Comparison of ENCODE assay signal across 12 cellular contexts in genomic region chr17:49388290-49388640, GRCh38. TPM values are rescaled to one million over a fixed set of nuclear protein-coding genes. Genes with fewer than 3 reads are reported as not detected.
DNase-seq lines count a peak whose midpoint lies in the region; ATAC-seq and TF ChIP-seq lines count a peak whose summit lies in the region.
"Had no signal": no experiment of that assay in that cellular context is flagged by ENCODE, and none has a peak within 500 bp of the region (broad histone marks: within the 10 kb centered on the region; RNA-seq: fewer than 3 reads in every experiment).

No MANE protein-coding gene starts in this region.

- H3K9me2 ChIP-seq in OCI-LY1 (ENCODE audit: low read depth, low read length): no peaks in the 10 kb centered on the region

- POLR2A ChIA-PET in CD4-positive, alpha-beta T cell (lab: Charles Lee): interaction anchor here (0.9 to 1.4 kb wide), 5 partner anchors 12 to 46 kb away, joined by 3 to 6 read pairs (median 5); no protein-coding TSS in a partner anchor
- POLR2A ChIA-PET in WTC11 (lab: Charles Lee): no interaction called here

- H3K79me2 ChIP-seq in OCI-LY1 (ENCODE audit: insufficient read depth, low read length): no peaks in the 10 kb centered on the region

- no peaks in the 10 kb centered on the region for H3K27me3 Mint-ChIP-seq in CD4-positive, alpha-beta T cell
- H3K27me3 Mint-ChIP-seq in dendritic cell treated with granulocyte-macrophage colony-stimulating factor and Interleukin-4, amounts not matched to agents 40 ng/mL and 50 ng/mL, for 4 days: no peaks in the 10 kb centered on the region
- H3K27me3 Mint-ChIP-seq in WTC11 (ENCODE audit: low read depth): no peaks in the 10 kb centered on the region; the same call in 1 of the 2 replicates

- H3K9me3 ChIP-seq in CD4-positive, alpha-beta T cell (ENCODE audit: control insufficient read depth, low read length): no peaks in the 10 kb centered on the region
- H3K9me3 ChIP-seq in OCI-LY1 (ENCODE audit: low read length): no peaks in the 10 kb centered on the region
- H3K9me3 ChIP-seq: heart right ventricle, thoracic aorta had no signal

- H3K36me3 Mint-ChIP-seq in CD4-positive, alpha-beta T cell (ENCODE audit: low read depth): no peaks in the 10 kb centered on the region
- H3K36me3 Mint-ChIP-seq in dendritic cell treated with granulocyte-macrophage colony-stimulating factor and Interleukin-4, amounts not matched to agents 40 ng/mL and 50 ng/mL, for 4 days (ENCODE audit: low read depth): no peaks in the 10 kb centered on the region
- no peaks in the 10 kb centered on the region for H3K36me3 Mint-ChIP-seq in WTC11

- H4K20me1 ChIP-seq in OCI-LY1 (ENCODE audit: insufficient read depth, low read length): no peaks in the 10 kb centered on the region

- no peak overlapping the region for H3K4me3 ChIP-seq in OCI-LY1 (ENCODE audit: low read depth, low read length, poor library complexity, severe bottlenecking)
- H3K4me3 ChIP-seq: heart right ventricle, thoracic aorta had no signal

- no peak for TF ChIP-seq CTCF in CD4-positive, alpha-beta T cell (IDR thresholded peaks at IDR 0.05)
- no peak for TF ChIP-seq CTCF in OCI-LY1 (IDR thresholded peaks at IDR 0.05; ENCODE audit: low read length)
- TF ChIP-seq CTCF in WTC11 (IDR thresholded peaks at IDR 0.05): no peak

- peaks cover 41% of the 10 kb centered on the region for H3K4me1 ChIP-seq in OCI-LY1 (ENCODE audit: insufficient read depth, low read length, severe bottlenecking)

- H3K27ac ChIP-seq in CD4-positive, alpha-beta T cell (ENCODE audit: low read depth, low read length): peak overlapping the region; percentile 48
- H3K27ac ChIP-seq in OCI-LY1 (ENCODE audit: low read depth, low read length, poor library complexity, severe bottlenecking): peak overlapping the region; percentile 48
- H3K27ac ChIP-seq: thoracic aorta had no signal

- no peaks in the 10 kb centered on the region for H3K9me3 Mint-ChIP-seq in CD4-positive, alpha-beta T cell
- H3K9me3 Mint-ChIP-seq in dendritic cell treated with granulocyte-macrophage colony-stimulating factor and Interleukin-4, amounts not matched to agents 40 ng/mL and 50 ng/mL, for 4 days: no peaks in the 10 kb centered on the region
- no peaks in the 10 kb centered on the region for H3K9me3 Mint-ChIP-seq in WTC11

- no peak overlapping the region; the same call in 1 of the 2 replicates for H3K9ac ChIP-seq in OCI-LY1 (ENCODE audit: low read length)

- no peaks in the 10 kb centered on the region for H3F3A ChIP-seq in OCI-LY1 (ENCODE audit: insufficient read depth, low read length)

- H3K4me2 ChIP-seq in OCI-LY1 (ENCODE audit: low read length): peak overlapping the region; percentile 36; the same call in 1 of the 2 replicates

- peak overlapping the region; percentile 74 for H3K4me3 Mint-ChIP-seq in CD4-positive, alpha-beta T cell
- no peak overlapping the region for H3K4me3 Mint-ChIP-seq in dendritic cell treated with granulocyte-macrophage colony-stimulating factor and Interleukin-4, amounts not matched to agents 40 ng/mL and 50 ng/mL, for 4 days
- no peak overlapping the region for H3K4me3 Mint-ChIP-seq in WTC11

- H3K27ac Mint-ChIP-seq in CD4-positive, alpha-beta T cell: peak overlapping the region; percentile 79
- peak overlapping the region; percentile 95 for H3K27ac Mint-ChIP-seq in dendritic cell treated with granulocyte-macrophage colony-stimulating factor and Interleukin-4, amounts not matched to agents 40 ng/mL and 50 ng/mL, for 4 days
- no peak overlapping the region for H3K27ac Mint-ChIP-seq in WTC11

- H3K27me3 ChIP-seq in CD4-positive, alpha-beta T cell (ENCODE audit: control insufficient read depth, insufficient read depth, low read length): no peaks in the 10 kb centered on the region
- no peaks in the 10 kb centered on the region for H3K27me3 ChIP-seq in OCI-LY1 (ENCODE audit: insufficient read depth, low read length)
- H3K27me3 ChIP-seq: heart right ventricle had no signal

- H2AFZ ChIP-seq in OCI-LY1 (ENCODE audit: low read length): no peak overlapping the region

- ATAC-seq in CD4-positive, alpha-beta T cell (ENCODE audit: poor library complexity): peak; percentile 81
- peak; percentile 60 for ATAC-seq in GM19463 (IDR thresholded peaks at IDR 0.05; ENCODE audit: unreplicated experiment)
- no peak for ATAC-seq in sciatic nerve
- no peak for ATAC-seq in WTC11
- ATAC-seq: right cardiac atrium had no signal

- peak in 4 of 10 experiments; percentile 7 to 13 (median 11) for DNase-seq in CD4-positive, alpha-beta T cell
- DNase-seq in amniotic stem cell (lab: John Stamatoyannopoulos, UW): no peak
- DNase-seq in NCI-H446 treated with DMSO at 0.1 percent for 48 hours (lab: John Stamatoyannopoulos, UW): no peak
- no peak for DNase-seq in sciatic nerve (ENCODE audit: low spot score)
- no peak for DNase-seq in WTC11 (ENCODE audit: low spot score)
- DNase-seq: heart right ventricle, NCI-H510A, right cardiac atrium had no signal

- H3K4me1 Mint-ChIP-seq in CD4-positive, alpha-beta T cell (ENCODE audit: low read depth): peaks cover 46% of the 10 kb centered on the region
- peaks cover 50% of the 10 kb centered on the region for H3K4me1 Mint-ChIP-seq in dendritic cell treated with granulocyte-macrophage colony-stimulating factor and Interleukin-4, amounts not matched to agents 40 ng/mL and 50 ng/mL, for 4 days (ENCODE audit: low read depth)
- peaks cover 2% of the 10 kb centered on the region for H3K4me1 Mint-ChIP-seq in WTC11

- intact Hi-C loops in CD4-positive, alpha-beta T cell (cut with DNase I, micrococcal nuclease): no loop called here
- intact Hi-C loops in dendritic cell treated with granulocyte-macrophage colony-stimulating factor and Interleukin-4, amounts not matched to agents 40 ng/mL and 50 ng/mL, for 4 days (cut with micrococcal nuclease): no loop called here
- intact Hi-C loops in sciatic nerve (cut with DNase I): loop anchor here (10.0 kb wide), 1 partner anchor 183 kb away; no protein-coding TSS in a partner anchor

- no peaks in the 10 kb centered on the region for H3K36me3 ChIP-seq in OCI-LY1 (ENCODE audit: insufficient read depth, low read length)
- H3K36me3 ChIP-seq: heart right ventricle, thoracic aorta had no signal

- CTCF ChIA-PET in CD4-positive, alpha-beta T cell (lab: Charles Lee): interaction anchor here (3.1 kb wide), 1 partner anchor 72 kb away, joined by 7 read pairs; no protein-coding TSS in a partner anchor
- CTCF ChIA-PET in WTC11 (lab: Charles Lee): interaction anchor here (1.3 to 4.9 kb wide), 3 partner anchors 17 to 22 kb away, joined by 4 to 23 read pairs (median 5); no protein-coding TSS in a partner anchor

TF ChIP-seq in WTC11, 78 proteins besides CTCF, POLR2A, EP300 and RAD21 (continues in another document):
- no peak for TF ChIP-seq ZMAT4 (CRISPR knock-in tag; IDR thresholded peaks at IDR 0.05)
- no peak for TF ChIP-seq ATF6 (CRISPR knock-in tag; IDR thresholded peaks at IDR 0.05)
- no peak for TF ChIP-seq ZNF219 (CRISPR knock-in tag; IDR thresholded peaks at IDR 0.05; ENCODE audit: borderline replicate concordance)
- no peak for TF ChIP-seq ZNF532 (CRISPR knock-in tag; IDR thresholded peaks at IDR 0.05; ENCODE audit: borderline replicate concordance)

RNA-seq across cellular contexts. Expression of gene ZNF652, which starts 26.2 kb away (rescaled TPM):
- total RNA-seq in CD4-positive, alpha-beta T cell: 10 to 100 TPM; 33.7 to 34.9 TPM
- total RNA-seq in sciatic nerve (60.9 TPM), WTC11 (2021) (40.8 to 46.0 TPM (median 44.2 TPM) in 3 replicates)

RNA-seq across cellular contexts. Expression of gene PHB1, which starts 26.4 kb away (rescaled TPM):
- 10 to 100 TPM; 24.2 to 31.6 TPM for total RNA-seq in CD4-positive, alpha-beta T cell
- total RNA-seq in sciatic nerve: 93.5 TPM
- 350 to 375 TPM (median 362 TPM) in 3 replicates for total RNA-seq in WTC11 (2021)

Comparison
In these comparisons a context has a peak if more than half of its experiments do, and no peak if none do; other contexts are left out.
1. ATAC-seq: peak in CD4-positive, alpha-beta T cell (single experiment) and GM19463 (single experiment); none in sciatic nerve (single experiment) and WTC11 (single experiment).